Comparison of ENCODE assay signal across 15 cellular contexts in the genomic region with DNA sequence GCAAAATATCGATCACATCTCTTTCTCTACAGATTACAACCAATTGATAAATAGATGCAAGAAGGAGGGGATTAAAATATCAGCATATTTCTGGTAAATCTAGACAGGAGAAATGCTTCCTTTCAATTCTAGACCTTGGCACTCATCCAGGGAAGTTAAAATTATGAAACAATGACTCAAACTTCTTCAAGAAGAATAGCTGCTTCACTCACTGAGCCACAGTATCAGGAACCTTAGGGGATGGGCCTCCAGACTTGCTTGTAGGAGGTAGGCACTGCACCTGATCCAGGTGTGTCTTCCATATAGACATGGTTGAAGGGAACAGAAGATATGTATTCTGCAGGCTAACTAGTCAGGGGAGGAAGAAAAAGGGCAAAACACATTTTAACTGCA. TPM values are rescaled to one million over a fixed set of nuclear protein-coding genes. Genes with fewer than 3 reads are reported as not detected.
DNase-seq lines count a peak whose midpoint lies in the region; TF ChIP-seq lines count a peak whose summit lies in the region.
"Had no signal": no experiment of that assay in that cellular context is flagged by ENCODE, and none has a peak within 500 bp of the region (broad histone marks: within the 10 kb centered on the region; RNA-seq: fewer than 3 reads in every experiment).

No MANE protein-coding gene starts in this region.

- no peak overlapping the region for H3K27ac ChIP-seq in Karpas-422 (ENCODE audit: low read length)
- H3K27ac ChIP-seq in smooth muscle cell (ENCODE audit: low read depth) = no peak overlapping the region
- H3K27ac ChIP-seq: BLaER1, heart left ventricle, pancreas had no signal

- H3K36me3 ChIP-seq in Karpas-422 (ENCODE audit: insufficient read depth, low read length) (no peaks in the 10 kb centered on the region), smooth muscle cell (ENCODE audit: low read depth) (no peaks in the 10 kb centered on the region)
- H3K36me3 ChIP-seq: BLaER1, pancreas had no signal

- no TSS peak for BruUV-seq in Calu3 (replicated peaks; lab: Mats Ljungman, UMichigan)

- H3K9ac ChIP-seq in Karpas-422 (ENCODE audit: low read length) (no peak overlapping the region), smooth muscle cell (ENCODE audit: low read depth) (no peak overlapping the region)
- H3K9ac ChIP-seq: BLaER1 had no signal

- H3F3A ChIP-seq in smooth muscle cell (ENCODE audit: low read depth) = no peaks in the 10 kb centered on the region

- H3K36me3 Mint-ChIP-seq in Calu3 (ENCODE audit: insufficient read depth, unreplicated experiment) (peaks cover 8% of the 10 kb centered on the region), immature natural killer cell (peaks cover 59 to 63% (median 63%) of the 10 kb centered on the region in 3 donors)
- peaks cover 54% of the 10 kb centered on the region for H3K36me3 Mint-ChIP-seq in activated T-helper 1 cell treated with anti-CD3 and anti-CD28 coated beads, Interleukin-12 subunit alpha, Interleukin-12 subunit beta, Interleukin-2, Interleukin-4 antibody, amounts not matched to agents 30 ng/mL and 10 ng/mL and 1 ng/mL, durations not matched to agents 14 hours and 24 hours and 36 hours (ENCODE audit: low read depth)

- intact Hi-C loops in Calu3 (cut with micrococcal nuclease; ENCODE audit: unreplicated experiment) = no loop called here
- intact Hi-C loops in activated T-helper 1 cell treated with anti-CD3 and anti-CD28 coated beads, Interleukin-12 subunit alpha, Interleukin-12 subunit beta, Interleukin-2, Interleukin-4 antibody, amounts not matched to agents 30 ng/mL and 10 ng/mL and 1 ng/mL, durations not matched to agents 14 hours and 24 hours and 36 hours (cut with micrococcal nuclease) = loop anchor here (10.0 kb wide), 1 partner anchor 304 kb away; no protein-coding TSS in a partner anchor

- H3K9me3 Mint-ChIP-seq in Calu3 (ENCODE audit: low read depth, unreplicated experiment) = no peaks in the 10 kb centered on the region
- no peaks in the 10 kb centered on the region for H3K9me3 Mint-ChIP-seq in activated T-helper 1 cell treated with anti-CD3 and anti-CD28 coated beads, Interleukin-12 subunit alpha, Interleukin-12 subunit beta, Interleukin-2, Interleukin-4 antibody, amounts not matched to agents 30 ng/mL and 10 ng/mL and 1 ng/mL, durations not matched to agents 14 hours and 24 hours and 36 hours
- no peaks in the 10 kb centered on the region for H3K9me3 Mint-ChIP-seq in immature natural killer cell
- H3K9me3 Mint-ChIP-seq: H9 had no signal

- H3K4me1 ChIP-seq in Karpas-422 (ENCODE audit: low read length) (no peaks in the 10 kb centered on the region), smooth muscle cell (ENCODE audit: low read depth) (no peaks in the 10 kb centered on the region)
- H3K4me1 ChIP-seq: BLaER1, pancreas had no signal

- H3K27me3 ChIP-seq in Karpas-422 (ENCODE audit: low read length) = no peaks in the 10 kb centered on the region
- H3K27me3 ChIP-seq in smooth muscle cell (ENCODE audit: low read depth) = no peaks in the 10 kb centered on the region
- H3K27me3 ChIP-seq: BLaER1, pancreas had no signal

- no peaks in the 10 kb centered on the region for H3K9me2 ChIP-seq in Karpas-422 (replicated peaks; ENCODE audit: insufficient read depth, low read length)

- H3K79me2 ChIP-seq in Karpas-422 (ENCODE audit: low read length) (no peaks in the 10 kb centered on the region), smooth muscle cell (ENCODE audit: low read depth) (no peaks in the 10 kb centered on the region)

- H3K4me3 ChIP-seq in Karpas-422 (ENCODE audit: low read length) = no peak overlapping the region
- H3K4me3 ChIP-seq in smooth muscle cell = no peak overlapping the region
- H3K4me3 ChIP-seq: BLaER1, heart left ventricle, pancreas had no signal

- WGBS in smooth muscle cell (ENCODE audit: low lambda C conversion rate) = 97% methylated on average over 1 of the region's 1 CpG

- no peaks in the 10 kb centered on the region for H4K20me1 ChIP-seq in Karpas-422 (ENCODE audit: insufficient read depth, low read depth, low read length)
- H4K20me1 ChIP-seq in smooth muscle cell (ENCODE audit: low read depth) = no peaks in the 10 kb centered on the region
- H4K20me1 ChIP-seq: BLaER1 had no signal

- peaks cover 33% of the 10 kb centered on the region for H3K27me3 Mint-ChIP-seq in Calu3 (ENCODE audit: unreplicated experiment)
- no peaks in the 10 kb centered on the region for H3K27me3 Mint-ChIP-seq in activated T-helper 1 cell treated with anti-CD3 and anti-CD28 coated beads, Interleukin-12 subunit alpha, Interleukin-12 subunit beta, Interleukin-2, Interleukin-4 antibody, amounts not matched to agents 30 ng/mL and 10 ng/mL and 1 ng/mL, durations not matched to agents 14 hours and 24 hours and 36 hours (ENCODE audit: insufficient read depth)
- H3K27me3 Mint-ChIP-seq in immature natural killer cell (ENCODE audit: low read depth in 3 of 3) = peaks cover 6 to 22% (median 10%) of the 10 kb centered on the region in 3 donors

- CTCF ChIA-PET in Calu3 (lab: Charles Lee) = interaction anchor here (1.5 kb wide), 1 partner anchor 19 kb away, joined by 8 read pairs; no protein-coding TSS in a partner anchor

- H3K4me3 Mint-ChIP-seq in Calu3 (ENCODE audit: low read depth, unreplicated experiment) = no peak overlapping the region
- H3K4me3 Mint-ChIP-seq in activated T-helper 1 cell treated with anti-CD3 and anti-CD28 coated beads, Interleukin-12 subunit alpha, Interleukin-12 subunit beta, Interleukin-2, Interleukin-4 antibody, amounts not matched to agents 30 ng/mL and 10 ng/mL and 1 ng/mL, durations not matched to agents 14 hours and 24 hours and 36 hours = no peak overlapping the region
- H3K4me3 Mint-ChIP-seq in immature natural killer cell = peak overlapping the region; percentile 17 to 97 (median 28)
- H3K4me3 Mint-ChIP-seq: H9 had no signal

- H2AFZ ChIP-seq in Karpas-422 (ENCODE audit: low read length) = no peak overlapping the region
- H2AFZ ChIP-seq in smooth muscle cell (ENCODE audit: low read depth) = no peak overlapping the region

- no peak for TF ChIP-seq CTCF in Calu3 (IDR thresholded peaks at IDR 0.05; ENCODE audit: unreplicated experiment)
- TF ChIP-seq CTCF in smooth muscle cell (IDR thresholded peaks at IDR 0.05; ENCODE audit: borderline replicate concordance, insufficient read depth, poor library complexity, severe bottlenecking) = no peak

- peak; percentile 14 for DNase-seq in Calu3
- DNase-seq in Karpas-422 = peak; percentile 23
- no peak for DNase-seq in activated T-helper 1 cell treated with anti-CD3 and anti-CD28 coated beads, Interleukin-12 subunit alpha, Interleukin-12 subunit beta, Interleukin-2, Interleukin-4 antibody, amounts not matched to agents 30 ng/mL and 10 ng/mL and 1 ng/mL, durations not matched to agents 14 hours and 24 hours and 36 hours (ENCODE audit: low spot score)
- DNase-seq in immature natural killer cell = no peak
- DNase-seq in NCI-H2227 treated with DMSO at 0.1 percent for 48 hours (lab: John Stamatoyannopoulos, UW) = no peak
- DNase-seq in stimulated activated CD4-positive, alpha-beta T cell treated with anti-CD3 and anti-CD28 coated beads, Interleukin-1b, Interleukin-23, amount 100 ng/mL, for 48 hours = no peak
- no peak for DNase-seq in stimulated activated naive CD4-positive, alpha-beta T cell (lab: John Stamatoyannopoulos, UW)
- DNase-seq in smooth muscle cell (lab: John Stamatoyannopoulos, UW; ENCODE audit: unreplicated experiment) = no peak
- DNase-seq: DND-41, H9, heart left ventricle, NCI-H1105 treated with DMSO at 0.1 percent for 48 hours, pancreas had no signal

- H3K27ac Mint-ChIP-seq in Calu3 (ENCODE audit: unreplicated experiment) = no peak overlapping the region
- peak overlapping the region; percentile 61 for H3K27ac Mint-ChIP-seq in activated T-helper 1 cell treated with anti-CD3 and anti-CD28 coated beads, Interleukin-12 subunit alpha, Interleukin-12 subunit beta, Interleukin-2, Interleukin-4 antibody, amounts not matched to agents 30 ng/mL and 10 ng/mL and 1 ng/mL, durations not matched to agents 14 hours and 24 hours and 36 hours
- H3K27ac Mint-ChIP-seq in immature natural killer cell = peak overlapping the region; percentile 92 to 100 (median 94)
- H3K27ac Mint-ChIP-seq: H9 had no signal

- H3K9me3 ChIP-seq in Karpas-422 (ENCODE audit: low read length) (no peaks in the 10 kb centered on the region), smooth muscle cell (replicated peaks; ENCODE audit: low read depth) (no peaks in the 10 kb centered on the region)
- H3K9me3 ChIP-seq: BLaER1, heart left ventricle, pancreas had no signal

- H3K4me2 ChIP-seq in Karpas-422 (ENCODE audit: low read depth, low read length, poor library complexity, severe bottlenecking) (no peak overlapping the region), smooth muscle cell (no peak overlapping the region)
- H3K4me2 ChIP-seq: BLaER1 had no signal

- H3K4me1 Mint-ChIP-seq in Calu3 (ENCODE audit: low read depth, unreplicated experiment) (peaks cover 29% of the 10 kb centered on the region), immature natural killer cell (peaks cover 97 to 100% of the 10 kb centered on the region in 2 donors)
- H3K4me1 Mint-ChIP-seq in activated T-helper 1 cell treated with anti-CD3 and anti-CD28 coated beads, Interleukin-12 subunit alpha, Interleukin-12 subunit beta, Interleukin-2, Interleukin-4 antibody, amounts not matched to agents 30 ng/mL and 10 ng/mL and 1 ng/mL, durations not matched to agents 14 hours and 24 hours and 36 hours (ENCODE audit: low read depth) = peaks cover 93% of the 10 kb centered on the region

RNA-seq across cellular contexts. Expression of gene SLAMF7, which starts 9.8 kb away (rescaled TPM):
- total RNA-seq in Calu3 (2022) = 2.6 and 8.4 TPM in 2 replicates
- 0.15 and 0.76 TPM in 2 replicates for total RNA-seq in Karpas-422 (2014; rRNA removed; shearing (Covaris generic); ENCODE audit: low replicate concordance)
- 43.7 and 53.6 TPM in 2 replicates for total RNA-seq in activated T-helper 1 cell treated with anti-CD3 and anti-CD28 coated beads, Interleukin-12 subunit alpha, Interleukin-12 subunit beta, Interleukin-2, Interleukin-4 antibody, amounts not matched to agents 30 ng/mL and 10 ng/mL and 1 ng/mL, durations not matched to agents 14 hours and 24 hours and 36 hours
- polyA plus RNA-seq in immature natural killer cell = 100 to 1,000 TPM; 316 to 379 (median 359) TPM
- total RNA-seq in smooth muscle cell = not detected in 2 replicates
- polyA plus RNA-seq in smooth muscle cell = 0.38 TPM in 1 of 2 replicates, not detected in the other
- total RNA-seq: H9 had no signal

RNA-seq across cellular contexts. Expression of gene CD48, which starts 37.3 kb away (rescaled TPM):
- total RNA-seq in Calu3 (2022) (not detected in 2 replicates), smooth muscle cell (not detected in 2 replicates)
- 26.9 and 56.3 TPM in 2 replicates for total RNA-seq in Karpas-422 (2014; rRNA removed; shearing (Covaris generic); ENCODE audit: low replicate concordance)
- total RNA-seq in activated T-helper 1 cell treated with anti-CD3 and anti-CD28 coated beads, Interleukin-12 subunit alpha, Interleukin-12 subunit beta, Interleukin-2, Interleukin-4 antibody, amounts not matched to agents 30 ng/mL and 10 ng/mL and 1 ng/mL, durations not matched to agents 14 hours and 24 hours and 36 hours = 219 and 222 TPM in 2 replicates
- polyA plus RNA-seq in immature natural killer cell (100 to 1,000 TPM; 202 to 229 (median 205) TPM), smooth muscle cell (0.37 TPM in 1 of 2 replicates, not detected in the other)
- total RNA-seq: H9 had no signal

RNA-seq across cellular contexts. Expression of gene LY9, which starts 47.1 kb away (rescaled TPM):
- total RNA-seq in Calu3 (2022) (not detected in 2 replicates), smooth muscle cell (not detected in 2 replicates)
- total RNA-seq in Karpas-422 (2014; rRNA removed; shearing (Covaris generic); ENCODE audit: low replicate concordance) = 1.6 and 1.7 TPM in 2 replicates
- 0.49 and 0.71 TPM in 2 replicates for total RNA-seq in activated T-helper 1 cell treated with anti-CD3 and anti-CD28 coated beads, Interleukin-12 subunit alpha, Interleukin-12 subunit beta, Interleukin-2, Interleukin-4 antibody, amounts not matched to agents 30 ng/mL and 10 ng/mL and 1 ng/mL, durations not matched to agents 14 hours and 24 hours and 36 hours
- polyA plus RNA-seq in immature natural killer cell (10 to 100 TPM; 46.1 to 68.2 (median 57.2) TPM), smooth muscle cell (not detected in 2 replicates)
- total RNA-seq: H9, skeletal muscle tissue had no signal

Comparison
In these comparisons a context has a peak if more than half of its experiments do, and no peak if none do; other contexts are left out.
1. DNase-seq: peak in Calu3 (single experiment) and Karpas-422 (single experiment); none in activated T-helper 1 cell treated with anti-CD3 and anti-CD28 coated beads, Interleukin-12 subunit alpha, Interleukin-12 subunit beta, Interleukin-2, Interleukin-4 antibody, amounts not matched to agents 30 ng/mL and 10 ng/mL and 1 ng/mL, durations not matched to agents 14 hours and 24 hours and 36 hours (single experiment), immature natural killer cell (0 of 3), NCI-H2227 treated with DMSO at 0.1 percent for 48 hours (single experiment), stimulated activated CD4-positive, alpha-beta T cell treated with anti-CD3 and anti-CD28 coated beads, Interleukin-1b, Interleukin-23, amount 100 ng/mL, for 48 hours (single experiment), stimulated activated naive CD4-positive, alpha-beta T cell (0 of 6) and smooth muscle cell (single experiment).
2. H3K4me3 Mint-ChIP-seq: peak in immature natural killer cell (5 of 5); none in Calu3 (single experiment) and activated T-helper 1 cell treated with anti-CD3 and anti-CD28 coated beads, Interleukin-12 subunit alpha, Interleukin-12 subunit beta, Interleukin-2, Interleukin-4 antibody, amounts not matched to agents 30 ng/mL and 10 ng/mL and 1 ng/mL, durations not matched to agents 14 hours and 24 hours and 36 hours (single experiment).
3. RNA of gene CD48, which starts 37.3 kb away (total RNA-seq): 219 to 222 TPM in activated T-helper 1 cell treated with anti-CD3 and anti-CD28 coated beads, Interleukin-12 subunit alpha, Interleukin-12 subunit beta, Interleukin-2, Interleukin-4 antibody, amounts not matched to agents 30 ng/mL and 10 ng/mL and 1 ng/mL, durations not matched to agents 14 hours and 24 hours and 36 hours and 26.9 to 56.3 TPM in Karpas-422; not detected in Calu3 and not detected in smooth muscle cell; every median in the first group is over 10 times any median in the second.